In the genomic region with DNA sequence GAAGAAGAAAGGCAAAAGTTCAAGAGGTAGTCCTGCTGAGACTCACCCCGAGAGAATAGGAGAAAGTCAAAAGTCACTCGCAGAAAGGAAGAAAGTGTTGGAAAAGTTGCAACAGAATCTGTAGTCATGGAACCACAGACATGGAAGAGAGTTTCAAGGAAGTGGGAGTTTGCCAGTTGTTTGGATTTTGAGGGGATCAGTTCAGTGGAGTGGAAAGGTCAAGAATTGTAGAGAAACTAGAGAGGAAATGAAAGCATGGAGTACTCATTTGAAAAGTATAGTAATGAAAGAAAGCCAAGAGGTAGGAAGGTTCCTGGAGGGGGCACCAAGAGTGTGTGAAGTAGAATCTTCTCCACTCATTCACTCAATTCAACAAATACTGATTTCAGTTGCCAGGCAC, we compare ENCODE assay signal across 31 cellular contexts. TPM values are rescaled to one million over a fixed set of nuclear protein-coding genes. Genes with fewer than 3 reads are reported as not detected.
DNase-seq lines count a peak whose midpoint lies in the region; ATAC-seq, FAIRE-seq and TF ChIP-seq lines count a peak whose summit lies in the region.
"Had no signal": no experiment of that assay in that cellular context is flagged by ENCODE, and none has a peak within 500 bp of the region (broad histone marks: within the 10 kb centered on the region; RNA-seq: fewer than 3 reads in every experiment).

No MANE protein-coding gene starts in this region.

- no peaks in the 10 kb centered on the region for H3K36me3 Mint-ChIP-seq in activated CD8-positive, alpha-beta T cell treated with anti-CD3 and anti-CD28 coated beads, Interleukin-2, amount 10 ng/mL, durations not matched to agents 7 days and 5 days (ENCODE audit: low read depth)
- H3K36me3 Mint-ChIP-seq in activated T-helper 2 cell treated with anti-CD3 and anti-CD28 coated beads, Interferon-gamma antibody, Interleukin-2, Interleukin-4, amounts not matched to agents 10 μg/mL and 5 μg/mL and 100 μg/mL, durations not matched to agents 14 hours and 24 hours and 36 hours (ENCODE audit: low read depth), result no peaks in the 10 kb centered on the region
- H3K36me3 Mint-ChIP-seq: naive B cell; stimulated activated effector memory CD8-positive, alpha-beta T cell treated with anti-CD3 and anti-CD28 coated beads, Interleukin-12 subunit alpha, Interleukin-12 subunit beta, amount 100 ng/mL, for 72 hours had no signal

- CTCF ChIA-PET in activated CD8-positive, alpha-beta T cell treated with anti-CD3 and anti-CD28 coated beads, Interleukin-2, amount 10 ng/mL, durations not matched to agents 7 days and 5 days (lab: Charles Lee), result interaction anchor here (1.1 kb wide), 1 partner anchor 8 kb away, joined by 3 read pairs; no protein-coding TSS in a partner anchor

- H3K27ac Mint-ChIP-seq in activated CD8-positive, alpha-beta T cell treated with anti-CD3 and anti-CD28 coated beads, Interleukin-2, amount 10 ng/mL, durations not matched to agents 7 days and 5 days, result no peak overlapping the region
- H3K27ac Mint-ChIP-seq in activated T-helper 2 cell treated with anti-CD3 and anti-CD28 coated beads, Interferon-gamma antibody, Interleukin-2, Interleukin-4, amounts not matched to agents 10 μg/mL and 5 μg/mL and 100 μg/mL, durations not matched to agents 14 hours and 24 hours and 36 hours, result no peak overlapping the region
- H3K27ac Mint-ChIP-seq: dendritic cell treated with granulocyte-macrophage colony-stimulating factor and Interleukin-4, amounts not matched to agents 40 ng/mL and 50 ng/mL, for 4 days; naive B cell; stimulated activated effector memory CD8-positive, alpha-beta T cell treated with anti-CD3 and anti-CD28 coated beads, Interleukin-12 subunit alpha, Interleukin-12 subunit beta, amount 100 ng/mL, for 72 hours had no signal

- no peak for TF ChIP-seq CTCF in retinal pigment epithelial cell (conservative IDR thresholded peaks at IDR 0.05; ENCODE audit: low read depth, low read length)

- DNase-seq in retinal pigment epithelial cell (ENCODE audit: low read depth) (peak; percentile 15), GM19239 (ENCODE audit: insufficient read length, low spot score) (no peak)
- DNase-seq in activated CD8-positive, alpha-beta T cell treated with anti-CD3 and anti-CD28 coated beads, Interleukin-2, amount 10 ng/mL, durations not matched to agents 7 days and 5 days, result no peak
- no peak for DNase-seq in activated T-helper 2 cell treated with anti-CD3 and anti-CD28 coated beads, Interferon-gamma antibody, Interleukin-2, Interleukin-4, amounts not matched to agents 10 μg/mL and 5 μg/mL and 100 μg/mL, durations not matched to agents 14 hours and 24 hours and 36 hours (ENCODE audit: low spot score)
- DNase-seq: activated CD4-positive, alpha-beta T cell treated with anti-CD3 and anti-CD28 coated beads, Interleukin-2, amount 50 U/mL, for 48 hours; activated CD4-positive, CD25-positive, alpha-beta regulatory T cell; activated CD8-positive, alpha-beta memory T cell treated with anti-CD3 and anti-CD28 coated beads, Interleukin-2, amount 50 U/mL, for 48 hours; activated effector memory CD4-positive, alpha-beta T cell treated with Interleukin-2 at 50 U/mL for 16 hours; C1 segment of cervical spinal cord; central memory CD4-positive, alpha-beta T cell; esophagus squamous epithelium; hypothalamus; KBM-7; left lung; MG63; naive B cell; NCI-H1417; NCI-H2081 treated with DMSO at 0.1 percent for 48 hours; NCI-H446 treated with DMSO at 0.1 percent for 48 hours; occipital lobe; OCI-M1; spleen; stimulated activated CD4-positive, alpha-beta T cell treated with anti-CD3 and anti-CD28 coated beads, Interleukin-2, amount 100 ng/mL, for 48 hours had no signal

- H3K9me3 Mint-ChIP-seq in activated CD8-positive, alpha-beta T cell treated with anti-CD3 and anti-CD28 coated beads, Interleukin-2, amount 10 ng/mL, durations not matched to agents 7 days and 5 days (ENCODE audit: insufficient read depth), result no peaks in the 10 kb centered on the region
- H3K9me3 Mint-ChIP-seq in activated T-helper 2 cell treated with anti-CD3 and anti-CD28 coated beads, Interferon-gamma antibody, Interleukin-2, Interleukin-4, amounts not matched to agents 10 μg/mL and 5 μg/mL and 100 μg/mL, durations not matched to agents 14 hours and 24 hours and 36 hours, result no peaks in the 10 kb centered on the region
- H3K9me3 Mint-ChIP-seq: dendritic cell treated with granulocyte-macrophage colony-stimulating factor and Interleukin-4, amounts not matched to agents 40 ng/mL and 50 ng/mL, for 4 days; stimulated activated effector memory CD8-positive, alpha-beta T cell treated with anti-CD3 and anti-CD28 coated beads, Interleukin-12 subunit alpha, Interleukin-12 subunit beta, amount 100 ng/mL, for 72 hours had no signal

- FAIRE-seq in GM19239 (lab: Jason Lieb, UNC), result no peak
- FAIRE-seq: frontal cortex, urothelium cell line had no signal

- POLR2A ChIA-PET in activated CD8-positive, alpha-beta T cell treated with anti-CD3 and anti-CD28 coated beads, Interleukin-2, amount 10 ng/mL, durations not matched to agents 7 days and 5 days (lab: Charles Lee), result no interaction called here

- no peak overlapping the region for H3K4me3 Mint-ChIP-seq in activated CD8-positive, alpha-beta T cell treated with anti-CD3 and anti-CD28 coated beads, Interleukin-2, amount 10 ng/mL, durations not matched to agents 7 days and 5 days
- no peak overlapping the region for H3K4me3 Mint-ChIP-seq in activated T-helper 2 cell treated with anti-CD3 and anti-CD28 coated beads, Interferon-gamma antibody, Interleukin-2, Interleukin-4, amounts not matched to agents 10 μg/mL and 5 μg/mL and 100 μg/mL, durations not matched to agents 14 hours and 24 hours and 36 hours (ENCODE audit: low read depth)
- H3K4me3 Mint-ChIP-seq: dendritic cell treated with granulocyte-macrophage colony-stimulating factor and Interleukin-4, amounts not matched to agents 40 ng/mL and 50 ng/mL, for 4 days; naive B cell; stimulated activated effector memory CD8-positive, alpha-beta T cell treated with anti-CD3 and anti-CD28 coated beads, Interleukin-12 subunit alpha, Interleukin-12 subunit beta, amount 100 ng/mL, for 72 hours had no signal

- H3K27me3 Mint-ChIP-seq in activated CD8-positive, alpha-beta T cell treated with anti-CD3 and anti-CD28 coated beads, Interleukin-2, amount 10 ng/mL, durations not matched to agents 7 days and 5 days (ENCODE audit: low read depth), result peaks cover 55% of the 10 kb centered on the region
- peaks cover 29% of the 10 kb centered on the region for H3K27me3 Mint-ChIP-seq in activated T-helper 2 cell treated with anti-CD3 and anti-CD28 coated beads, Interferon-gamma antibody, Interleukin-2, Interleukin-4, amounts not matched to agents 10 μg/mL and 5 μg/mL and 100 μg/mL, durations not matched to agents 14 hours and 24 hours and 36 hours (ENCODE audit: low read depth)

- H3K4me1 Mint-ChIP-seq in activated CD8-positive, alpha-beta T cell treated with anti-CD3 and anti-CD28 coated beads, Interleukin-2, amount 10 ng/mL, durations not matched to agents 7 days and 5 days (ENCODE audit: low read depth), result no peaks in the 10 kb centered on the region
- no peaks in the 10 kb centered on the region for H3K4me1 Mint-ChIP-seq in activated T-helper 2 cell treated with anti-CD3 and anti-CD28 coated beads, Interferon-gamma antibody, Interleukin-2, Interleukin-4, amounts not matched to agents 10 μg/mL and 5 μg/mL and 100 μg/mL, durations not matched to agents 14 hours and 24 hours and 36 hours (ENCODE audit: low read depth)
- H3K4me1 Mint-ChIP-seq: naive B cell; stimulated activated effector memory CD8-positive, alpha-beta T cell treated with anti-CD3 and anti-CD28 coated beads, Interleukin-12 subunit alpha, Interleukin-12 subunit beta, amount 100 ng/mL, for 72 hours had no signal

- intact Hi-C loops in activated T-helper 2 cell treated with anti-CD3 and anti-CD28 coated beads, Interferon-gamma antibody, Interleukin-2, Interleukin-4, amounts not matched to agents 10 μg/mL and 5 μg/mL and 100 μg/mL, durations not matched to agents 14 hours and 24 hours and 36 hours (cut with micrococcal nuclease), result no loop called here

- no peak overlapping the region for H3K4me3 ChIP-seq in retinal pigment epithelial cell (ENCODE audit: low read length)
- H3K4me3 ChIP-seq: esophagus squamous epithelium, left lung, MG63, spleen, suprapubic skin had no signal

- ATAC-seq in GM18861 (IDR thresholded peaks at IDR 0.05; ENCODE audit: unreplicated experiment) (peak; percentile 68), GM21529 (IDR thresholded peaks at IDR 0.05; ENCODE audit: unreplicated experiment) (peak; percentile 55), HG03060 (IDR thresholded peaks at IDR 0.05; ENCODE audit: low read depth, unreplicated experiment) (peak; percentile 37)
- no peak for ATAC-seq in activated CD8-positive, alpha-beta T cell treated with anti-CD3 and anti-CD28 coated beads, Interleukin-2, amount 10 ng/mL, durations not matched to agents 7 days and 5 days
- ATAC-seq: left lung; stimulated activated effector memory CD8-positive, alpha-beta T cell treated with anti-CD3 and anti-CD28 coated beads, Interleukin-12 subunit alpha, Interleukin-12 subunit beta, amount 100 ng/mL, for 72 hours had no signal

RNA-seq across cellular contexts. Expression of a gene that starts 34.7 kb away (rescaled TPM):
- not detected for total RNA-seq in activated CD8-positive, alpha-beta T cell treated with anti-CD3 and anti-CD28 coated beads, Interleukin-2, amount 10 ng/mL, durations not matched to agents 7 days and 5 days
- total RNA-seq in activated T-helper 2 cell treated with anti-CD3 and anti-CD28 coated beads, Interferon-gamma antibody, Interleukin-2, Interleukin-4, amounts not matched to agents 10 μg/mL and 5 μg/mL and 100 μg/mL, durations not matched to agents 14 hours and 24 hours and 36 hours, result not detected in 2 replicates
- total RNA-seq: left lung had no signal
